ENCODE assay signal across 1 cellular context in the genomic region with DNA sequence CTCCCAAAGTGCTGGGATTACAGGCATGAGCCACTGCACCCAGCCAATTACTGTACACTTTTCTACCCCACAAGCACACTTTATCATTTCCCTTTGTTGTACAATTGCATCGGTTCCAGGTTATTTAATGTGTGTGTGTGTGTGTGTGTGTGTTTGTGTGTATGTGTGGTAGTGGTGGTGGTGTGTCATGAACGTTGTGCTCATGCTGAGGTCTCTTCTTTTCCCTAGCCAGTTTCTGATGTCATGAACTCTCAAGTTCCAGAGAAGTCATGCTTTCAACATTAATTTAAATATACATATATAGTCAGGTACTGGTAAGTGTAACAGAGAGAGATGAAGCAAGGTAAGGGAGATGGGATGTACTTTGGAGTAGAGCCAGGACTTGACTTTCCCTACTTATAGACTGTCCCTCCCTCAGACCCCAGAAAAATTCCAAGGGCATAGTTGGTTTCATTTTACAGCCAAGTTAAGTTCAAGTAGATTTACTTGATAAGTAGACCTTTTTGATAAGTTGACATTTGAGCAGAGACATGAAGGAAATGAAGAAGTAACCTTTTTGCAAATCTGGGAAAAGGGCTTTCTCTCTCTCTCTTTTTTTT.
TF ChIP-seq lines count a peak whose summit lies in the region.

No MANE protein-coding gene starts in this region.

TF ChIP-seq in HEK293, 187 proteins besides CTCF, POLR2A, EP300 and RAD21:
- TF ChIP-seq ZBTB48 (tag by site-specific recombination; IDR thresholded peaks at IDR 0.05) (peak; percentile 44; the same call in 1 of the 2 replicates), ZFHX2 (tag by site-specific recombination; conservative IDR thresholded peaks at IDR 0.05) (no peak), ZSCAN23 (tag by site-specific recombination; IDR thresholded peaks at IDR 0.05) (no peak), ZNF521 (tag by site-specific recombination; IDR thresholded peaks at IDR 0.05) (no peak)
- TF ChIP-seq, protein P1, sequence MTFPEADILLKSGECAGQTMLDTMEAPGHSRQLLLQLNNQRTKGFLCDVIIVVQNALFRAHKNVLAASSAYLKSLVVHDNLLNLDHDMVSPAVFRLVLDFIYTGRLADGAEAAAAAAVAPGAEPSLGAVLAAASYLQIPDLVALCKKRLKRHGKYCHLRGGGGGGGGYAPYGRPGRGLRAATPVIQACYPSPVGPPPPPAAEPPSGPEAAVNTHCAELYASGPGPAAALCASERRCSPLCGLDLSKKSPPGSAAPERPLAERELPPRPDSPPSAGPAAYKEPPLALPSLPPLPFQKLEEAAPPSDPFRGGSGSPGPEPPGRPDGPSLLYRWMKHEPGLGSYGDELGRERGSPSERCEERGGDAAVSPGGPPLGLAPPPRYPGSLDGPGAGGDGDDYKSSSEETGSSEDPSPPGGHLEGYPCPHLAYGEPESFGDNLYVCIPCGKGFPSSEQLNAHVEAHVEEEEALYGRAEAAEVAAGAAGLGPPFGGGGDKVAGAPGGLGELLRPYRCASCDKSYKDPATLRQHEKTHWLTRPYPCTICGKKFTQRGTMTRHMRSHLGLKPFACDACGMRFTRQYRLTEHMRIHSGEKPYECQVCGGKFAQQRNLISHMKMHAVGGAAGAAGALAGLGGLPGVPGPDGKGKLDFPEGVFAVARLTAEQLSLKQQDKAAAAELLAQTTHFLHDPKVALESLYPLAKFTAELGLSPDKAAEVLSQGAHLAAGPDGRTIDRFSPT (tag by site-specific recombination; IDR thresholded peaks at IDR 0.05), result 0 out of 2 replicates have a peak, but pooled peaks have one; percentile 21
- TF ChIP-seq, protein P2, sequence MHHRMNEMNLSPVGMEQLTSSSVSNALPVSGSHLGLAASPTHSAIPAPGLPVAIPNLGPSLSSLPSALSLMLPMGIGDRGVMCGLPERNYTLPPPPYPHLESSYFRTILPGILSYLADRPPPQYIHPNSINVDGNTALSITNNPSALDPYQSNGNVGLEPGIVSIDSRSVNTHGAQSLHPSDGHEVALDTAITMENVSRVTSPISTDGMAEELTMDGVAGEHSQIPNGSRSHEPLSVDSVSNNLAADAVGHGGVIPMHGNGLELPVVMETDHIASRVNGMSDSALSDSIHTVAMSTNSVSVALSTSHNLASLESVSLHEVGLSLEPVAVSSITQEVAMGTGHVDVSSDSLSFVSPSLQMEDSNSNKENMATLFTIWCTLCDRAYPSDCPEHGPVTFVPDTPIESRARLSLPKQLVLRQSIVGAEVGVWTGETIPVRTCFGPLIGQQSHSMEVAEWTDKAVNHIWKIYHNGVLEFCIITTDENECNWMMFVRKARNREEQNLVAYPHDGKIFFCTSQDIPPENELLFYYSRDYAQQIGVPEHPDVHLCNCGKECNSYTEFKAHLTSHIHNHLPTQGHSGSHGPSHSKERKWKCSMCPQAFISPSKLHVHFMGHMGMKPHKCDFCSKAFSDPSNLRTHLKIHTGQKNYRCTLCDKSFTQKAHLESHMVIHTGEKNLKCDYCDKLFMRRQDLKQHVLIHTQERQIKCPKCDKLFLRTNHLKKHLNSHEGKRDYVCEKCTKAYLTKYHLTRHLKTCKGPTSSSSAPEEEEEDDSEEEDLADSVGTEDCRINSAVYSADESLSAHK (tag by site-specific recombination; IDR thresholded peaks at IDR 0.05), result no peak
- TF ChIP-seq, protein P3, sequence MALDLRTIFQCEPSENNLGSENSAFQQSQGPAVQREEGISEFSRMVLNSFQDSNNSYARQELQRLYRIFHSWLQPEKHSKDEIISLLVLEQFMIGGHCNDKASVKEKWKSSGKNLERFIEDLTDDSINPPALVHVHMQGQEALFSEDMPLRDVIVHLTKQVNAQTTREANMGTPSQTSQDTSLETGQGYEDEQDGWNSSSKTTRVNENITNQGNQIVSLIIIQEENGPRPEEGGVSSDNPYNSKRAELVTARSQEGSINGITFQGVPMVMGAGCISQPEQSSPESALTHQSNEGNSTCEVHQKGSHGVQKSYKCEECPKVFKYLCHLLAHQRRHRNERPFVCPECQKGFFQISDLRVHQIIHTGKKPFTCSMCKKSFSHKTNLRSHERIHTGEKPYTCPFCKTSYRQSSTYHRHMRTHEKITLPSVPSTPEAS (tag by site-specific recombination; IDR thresholded peaks at IDR 0.05), result peak; percentile 78
TF ChIP-seq in HEK293: peak in this region for 3.
